In the genomic region with DNA sequence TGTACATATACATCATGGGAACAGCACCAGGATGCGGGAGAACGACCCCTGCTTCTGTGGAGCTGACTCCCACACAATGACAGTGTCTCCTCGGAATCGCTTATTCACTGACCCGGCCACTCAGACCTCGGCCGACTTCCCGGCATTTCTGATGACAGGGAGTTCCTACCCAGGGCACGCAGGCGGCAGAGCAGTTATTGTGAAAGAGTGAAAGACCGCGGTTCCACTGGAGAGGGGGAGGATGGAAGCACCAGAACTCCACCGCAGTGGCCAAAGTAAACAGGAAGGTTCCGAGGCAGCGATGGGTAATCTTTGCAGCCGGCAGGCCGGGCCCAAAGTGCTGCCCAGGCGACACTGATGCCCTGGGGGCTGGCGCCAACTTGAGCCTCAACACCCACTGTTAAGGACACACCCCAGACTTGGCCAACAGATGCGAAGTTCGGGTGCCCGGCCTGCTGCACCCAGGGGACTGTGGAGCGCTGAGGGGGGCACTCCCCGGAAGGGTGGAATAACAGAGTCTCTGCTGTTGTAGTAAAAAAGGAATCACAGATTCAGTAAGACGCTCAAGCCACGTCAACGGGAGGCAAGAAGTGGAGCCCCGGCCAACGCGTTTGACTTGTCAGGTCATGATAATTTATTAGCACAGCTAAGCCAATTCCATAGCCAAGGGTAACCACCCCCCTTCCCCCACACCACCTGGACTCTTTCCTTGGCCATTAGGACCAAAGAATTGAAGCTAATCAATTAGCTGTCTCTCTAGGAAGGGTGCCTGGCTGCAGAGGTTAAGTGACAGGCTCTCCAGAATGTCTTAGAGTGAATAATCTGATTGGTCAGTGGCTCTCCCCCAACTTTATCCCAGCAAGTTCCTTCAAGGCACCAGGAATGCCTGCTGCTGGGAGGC, we compare ENCODE assay signal across 1 cellular context.
A peak's percentile ranks its signal among the peaks of the same experiment; 100 is the strongest.
TF ChIP-seq lines count a peak whose summit lies in the region.

No MANE protein-coding gene starts in this region.

TF ChIP-seq in HepG2, 621 proteins besides CTCF, POLR2A, EP300 and RAD21 (continued from another document and continues in another):
- TF ChIP-seq, protein P1, sequence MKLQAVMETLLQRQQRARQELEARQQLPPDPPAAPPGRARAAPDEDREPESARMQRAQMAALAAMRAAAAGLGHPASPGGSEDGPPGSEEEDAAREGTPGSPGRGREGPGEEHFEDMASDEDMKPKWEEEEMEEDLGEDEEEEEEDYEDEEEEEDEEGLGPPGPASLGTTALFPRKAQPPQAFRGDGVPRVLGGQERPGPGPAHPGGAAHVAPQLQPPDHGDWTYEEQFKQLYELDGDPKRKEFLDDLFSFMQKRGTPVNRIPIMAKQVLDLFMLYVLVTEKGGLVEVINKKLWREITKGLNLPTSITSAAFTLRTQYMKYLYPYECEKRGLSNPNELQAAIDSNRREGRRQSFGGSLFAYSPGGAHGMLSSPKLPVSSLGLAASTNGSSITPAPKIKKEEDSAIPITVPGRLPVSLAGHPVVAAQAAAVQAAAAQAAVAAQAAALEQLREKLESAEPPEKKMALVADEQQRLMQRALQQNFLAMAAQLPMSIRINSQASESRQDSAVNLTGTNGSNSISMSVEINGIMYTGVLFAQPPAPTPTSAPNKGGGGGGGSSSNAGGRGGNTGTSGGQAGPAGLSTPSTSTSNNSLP (IDR thresholded peaks at IDR 0.05; ENCODE audit: low read depth, low read length) = no peak
- TF ChIP-seq SNAI1 (CRISPR knock-in tag; IDR thresholded peaks at IDR 0.05; ENCODE audit: borderline replicate concordance) = no peak
- TF ChIP-seq ZNF350 (CRISPR knock-in tag; IDR thresholded peaks at IDR 0.05; ENCODE audit: borderline replicate concordance, low read depth) = peak; percentile 91
- no peak for TF ChIP-seq HMGA1 (CRISPR knock-in tag; conservative IDR thresholded peaks at IDR 0.05)
- TF ChIP-seq PITX1 (CRISPR knock-in tag; IDR thresholded peaks at IDR 0.05) = no peak
- peak; percentile 68 for TF ChIP-seq HDAC2 (CRISPR knock-in tag; IDR thresholded peaks at IDR 0.05)
- no peak for TF ChIP-seq CENPT (CRISPR knock-in tag; IDR thresholded peaks at IDR 0.05; ENCODE audit: low read depth)
- TF ChIP-seq, protein P2, sequence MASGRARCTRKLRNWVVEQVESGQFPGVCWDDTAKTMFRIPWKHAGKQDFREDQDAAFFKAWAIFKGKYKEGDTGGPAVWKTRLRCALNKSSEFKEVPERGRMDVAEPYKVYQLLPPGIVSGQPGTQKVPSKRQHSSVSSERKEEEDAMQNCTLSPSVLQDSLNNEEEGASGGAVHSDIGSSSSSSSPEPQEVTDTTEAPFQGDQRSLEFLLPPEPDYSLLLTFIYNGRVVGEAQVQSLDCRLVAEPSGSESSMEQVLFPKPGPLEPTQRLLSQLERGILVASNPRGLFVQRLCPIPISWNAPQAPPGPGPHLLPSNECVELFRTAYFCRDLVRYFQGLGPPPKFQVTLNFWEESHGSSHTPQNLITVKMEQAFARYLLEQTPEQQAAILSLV (CRISPR knock-in tag; IDR thresholded peaks at IDR 0.05; ENCODE audit: borderline replicate concordance) = peak; percentile 71; the same call in 1 of the 2 replicates
- TF ChIP-seq ZNF614 (CRISPR knock-in tag; IDR thresholded peaks at IDR 0.05; ENCODE audit: borderline replicate concordance) = peak; percentile 94
- TF ChIP-seq YEATS2 (CRISPR knock-in tag; IDR thresholded peaks at IDR 0.05; ENCODE audit: borderline replicate concordance) = peak; percentile 64; the same call in 1 of the 2 replicates
- TF ChIP-seq ZFP62 (CRISPR knock-in tag; IDR thresholded peaks at IDR 0.05) = no peak
- no peak for TF ChIP-seq ZNF577 (CRISPR knock-in tag; IDR thresholded peaks at IDR 0.05; ENCODE audit: borderline replicate concordance, low read depth)
- TF ChIP-seq SALL2 (CRISPR knock-in tag; IDR thresholded peaks at IDR 0.05) = no peak
- TF ChIP-seq JUN (CRISPR knock-in tag; IDR thresholded peaks at IDR 0.05) = no peak
- TF ChIP-seq, protein P3, sequence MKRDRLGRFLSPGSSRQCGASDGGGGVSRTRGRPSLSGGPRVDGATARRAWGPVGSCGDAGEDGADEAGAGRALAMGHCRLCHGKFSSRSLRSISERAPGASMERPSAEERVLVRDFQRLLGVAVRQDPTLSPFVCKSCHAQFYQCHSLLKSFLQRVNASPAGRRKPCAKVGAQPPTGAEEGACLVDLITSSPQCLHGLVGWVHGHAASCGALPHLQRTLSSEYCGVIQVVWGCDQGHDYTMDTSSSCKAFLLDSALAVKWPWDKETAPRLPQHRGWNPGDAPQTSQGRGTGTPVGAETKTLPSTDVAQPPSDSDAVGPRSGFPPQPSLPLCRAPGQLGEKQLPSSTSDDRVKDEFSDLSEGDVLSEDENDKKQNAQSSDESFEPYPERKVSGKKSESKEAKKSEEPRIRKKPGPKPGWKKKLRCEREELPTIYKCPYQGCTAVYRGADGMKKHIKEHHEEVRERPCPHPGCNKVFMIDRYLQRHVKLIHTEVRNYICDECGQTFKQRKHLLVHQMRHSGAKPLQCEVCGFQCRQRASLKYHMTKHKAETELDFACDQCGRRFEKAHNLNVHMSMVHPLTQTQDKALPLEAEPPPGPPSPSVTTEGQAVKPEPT (CRISPR knock-in tag; IDR thresholded peaks at IDR 0.05; ENCODE audit: low read depth) = 0 out of 2 replicates have a peak, but pooled peaks have one; percentile 71
- no peak for TF ChIP-seq HOXD1 (CRISPR knock-in tag; IDR thresholded peaks at IDR 0.05)
- TF ChIP-seq ZNF501 (CRISPR knock-in tag; IDR thresholded peaks at IDR 0.05) = no peak; the same call in 1 of the 2 replicates
- TF ChIP-seq ZNF761 (CRISPR knock-in tag; conservative IDR thresholded peaks at IDR 0.05) = no peak
- TF ChIP-seq ZNF207 (IDR thresholded peaks at IDR 0.05; ENCODE audit: borderline replicate concordance) = no peak
- TF ChIP-seq IKZF4 (CRISPR knock-in tag; IDR thresholded peaks at IDR 0.05; ENCODE audit: borderline replicate concordance, low read depth, not compliant biosample characterization) = no peak
- TF ChIP-seq TMF1 (CRISPR knock-in tag; IDR thresholded peaks at IDR 0.05; ENCODE audit: low read depth) = no peak
- TF ChIP-seq, protein P4, sequence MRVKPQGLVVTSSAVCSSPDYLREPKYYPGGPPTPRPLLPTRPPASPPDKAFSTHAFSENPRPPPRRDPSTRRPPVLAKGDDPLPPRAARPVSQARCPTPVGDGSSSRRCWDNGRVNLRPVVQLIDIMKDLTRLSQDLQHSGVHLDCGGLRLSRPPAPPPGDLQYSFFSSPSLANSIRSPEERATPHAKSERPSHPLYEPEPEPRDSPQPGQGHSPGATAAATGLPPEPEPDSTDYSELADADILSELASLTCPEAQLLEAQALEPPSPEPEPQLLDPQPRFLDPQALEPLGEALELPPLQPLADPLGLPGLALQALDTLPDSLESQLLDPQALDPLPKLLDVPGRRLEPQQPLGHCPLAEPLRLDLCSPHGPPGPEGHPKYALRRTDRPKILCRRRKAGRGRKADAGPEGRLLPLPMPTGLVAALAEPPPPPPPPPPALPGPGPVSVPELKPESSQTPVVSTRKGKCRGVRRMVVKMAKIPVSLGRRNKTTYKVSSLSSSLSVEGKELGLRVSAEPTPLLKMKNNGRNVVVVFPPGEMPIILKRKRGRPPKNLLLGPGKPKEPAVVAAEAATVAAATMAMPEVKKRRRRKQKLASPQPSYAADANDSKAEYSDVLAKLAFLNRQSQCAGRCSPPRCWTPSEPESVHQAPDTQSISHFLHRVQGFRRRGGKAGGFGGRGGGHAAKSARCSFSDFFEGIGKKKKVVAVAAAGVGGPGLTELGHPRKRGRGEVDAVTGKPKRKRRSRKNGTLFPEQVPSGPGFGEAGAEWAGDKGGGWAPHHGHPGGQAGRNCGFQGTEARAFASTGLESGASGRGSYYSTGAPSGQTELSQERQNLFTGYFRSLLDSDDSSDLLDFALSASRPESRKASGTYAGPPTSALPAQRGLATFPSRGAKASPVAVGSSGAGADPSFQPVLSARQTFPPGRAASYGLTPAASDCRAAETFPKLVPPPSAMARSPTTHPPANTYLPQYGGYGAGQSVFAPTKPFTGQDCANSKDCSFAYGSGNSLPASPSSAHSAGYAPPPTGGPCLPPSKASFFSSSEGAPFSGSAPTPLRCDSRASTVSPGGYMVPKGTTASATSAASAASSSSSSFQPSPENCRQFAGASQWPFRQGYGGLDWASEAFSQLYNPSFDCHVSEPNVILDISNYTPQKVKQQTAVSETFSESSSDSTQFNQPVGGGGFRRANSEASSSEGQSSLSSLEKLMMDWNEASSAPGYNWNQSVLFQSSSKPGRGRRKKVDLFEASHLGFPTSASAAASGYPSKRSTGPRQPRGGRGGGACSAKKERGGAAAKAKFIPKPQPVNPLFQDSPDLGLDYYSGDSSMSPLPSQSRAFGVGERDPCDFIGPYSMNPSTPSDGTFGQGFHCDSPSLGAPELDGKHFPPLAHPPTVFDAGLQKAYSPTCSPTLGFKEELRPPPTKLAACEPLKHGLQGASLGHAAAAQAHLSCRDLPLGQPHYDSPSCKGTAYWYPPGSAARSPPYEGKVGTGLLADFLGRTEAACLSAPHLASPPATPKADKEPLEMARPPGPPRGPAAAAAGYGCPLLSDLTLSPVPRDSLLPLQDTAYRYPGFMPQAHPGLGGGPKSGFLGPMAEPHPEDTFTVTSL (CRISPR knock-in tag; IDR thresholded peaks at IDR 0.05; ENCODE audit: borderline replicate concordance) = no peak; the same call in 1 of the 2 replicates
- TF ChIP-seq MXD4 (CRISPR knock-in tag; IDR thresholded peaks at IDR 0.05) = no peak
- peak; percentile 56; the same call in 1 of the 2 replicates for TF ChIP-seq ERF (CRISPR knock-in tag; IDR thresholded peaks at IDR 0.05)
- no peak for TF ChIP-seq ZNF556 (CRISPR knock-in tag; IDR thresholded peaks at IDR 0.05; ENCODE audit: borderline replicate concordance)
- TF ChIP-seq, protein P5, sequence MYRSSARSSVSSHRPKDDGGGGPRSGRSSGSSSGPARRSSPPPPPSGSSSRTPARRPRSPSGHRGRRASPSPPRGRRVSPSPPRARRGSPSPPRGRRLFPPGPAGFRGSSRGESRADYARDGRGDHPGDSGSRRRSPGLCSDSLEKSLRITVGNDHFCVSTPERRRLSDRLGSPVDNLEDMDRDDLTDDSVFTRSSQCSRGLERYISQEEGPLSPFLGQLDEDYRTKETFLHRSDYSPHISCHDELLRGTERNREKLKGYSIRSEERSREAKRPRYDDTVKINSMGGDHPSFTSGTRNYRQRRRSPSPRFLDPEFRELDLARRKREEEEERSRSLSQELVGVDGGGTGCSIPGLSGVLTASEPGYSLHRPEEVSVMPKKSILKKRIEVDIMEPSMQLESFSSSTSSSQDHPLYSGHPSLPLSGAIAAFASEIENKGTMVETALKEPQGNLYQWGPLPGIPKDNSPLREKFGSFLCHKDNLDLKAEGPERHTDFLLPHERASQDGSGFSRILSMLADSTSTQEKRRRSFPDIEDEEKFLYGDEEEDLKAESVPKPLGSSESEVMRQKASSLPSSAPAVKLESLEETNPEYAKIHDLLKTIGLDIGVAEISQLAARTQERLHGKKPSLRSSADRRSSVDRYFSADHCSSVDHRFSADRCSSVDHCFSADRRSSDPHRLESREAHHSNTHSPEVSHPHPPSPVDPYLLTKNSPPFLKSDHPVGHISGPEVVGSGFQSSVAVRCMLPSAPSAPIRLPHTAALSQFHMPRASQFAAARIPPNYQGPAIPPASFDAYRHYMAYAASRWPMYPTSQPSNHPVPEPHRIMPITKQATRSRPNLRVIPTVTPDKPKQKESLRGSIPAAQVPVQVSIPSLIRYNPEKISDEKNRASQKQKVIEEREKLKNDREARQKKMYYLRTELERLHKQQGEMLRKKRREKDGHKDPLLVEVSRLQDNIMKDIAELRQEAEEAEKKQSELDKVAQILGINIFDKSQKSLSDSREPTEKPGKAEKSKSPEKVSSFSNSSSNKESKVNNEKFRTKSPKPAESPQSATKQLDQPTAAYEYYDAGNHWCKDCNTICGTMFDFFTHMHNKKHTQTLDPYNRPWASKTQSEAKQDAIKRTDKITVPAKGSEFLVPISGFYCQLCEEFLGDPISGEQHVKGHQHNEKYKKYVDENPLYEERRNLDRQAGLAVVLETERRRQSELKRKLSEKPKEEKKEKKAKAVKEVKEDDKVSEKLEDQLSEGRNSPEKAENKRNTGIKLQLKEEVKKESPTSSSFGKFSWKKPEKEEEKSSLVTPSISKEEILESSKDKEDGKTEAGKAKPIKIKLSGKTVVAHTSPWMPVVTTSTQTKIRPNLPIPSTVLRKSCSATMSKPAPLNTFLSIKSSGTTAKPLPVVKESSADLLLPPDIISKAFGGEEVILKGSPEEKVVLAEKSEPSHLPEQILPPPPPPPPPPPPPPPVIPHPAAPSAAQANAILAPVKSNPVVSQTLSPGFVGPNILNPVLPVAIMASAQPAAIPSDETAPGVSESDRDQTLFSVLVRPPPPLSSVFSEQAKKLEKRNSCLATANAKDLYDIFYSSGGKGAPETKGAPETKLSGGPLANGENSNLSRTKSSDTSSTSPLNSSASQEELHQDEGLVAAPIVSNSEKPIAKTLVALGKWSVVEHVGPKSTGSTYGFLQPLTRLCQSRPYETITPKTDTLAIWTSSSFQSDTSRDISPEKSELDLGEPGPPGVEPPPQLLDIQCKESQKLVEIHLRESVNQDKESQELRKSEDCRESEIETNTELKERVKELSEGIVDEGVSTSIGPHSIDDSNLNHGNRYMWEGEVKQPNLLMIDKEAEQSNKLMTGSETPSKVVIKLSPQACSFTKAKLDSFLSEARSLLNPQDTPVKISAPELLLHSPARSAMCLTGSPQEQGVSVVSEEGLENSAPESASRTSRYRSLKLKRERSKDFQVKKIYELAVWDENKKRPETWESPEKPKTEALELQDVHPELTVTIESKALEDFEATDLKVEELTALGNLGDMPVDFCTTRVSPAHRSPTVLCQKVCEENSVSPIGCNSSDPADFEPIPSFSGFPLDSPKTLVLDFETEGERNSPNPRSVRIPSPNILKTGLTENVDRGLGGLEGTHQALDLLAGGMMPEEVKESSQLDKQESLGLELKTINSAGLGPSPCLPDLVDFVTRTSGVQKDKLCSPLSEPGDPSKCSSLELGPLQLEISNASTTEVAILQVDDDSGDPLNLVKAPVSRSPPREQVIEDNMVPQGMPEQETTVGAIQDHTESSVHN (CRISPR knock-in tag; IDR thresholded peaks at IDR 0.05) = no peak
- TF ChIP-seq CAMTA2 (CRISPR knock-in tag; IDR thresholded peaks at IDR 0.05; ENCODE audit: borderline replicate concordance) = no peak
- no peak for TF ChIP-seq HES4 (CRISPR knock-in tag; IDR thresholded peaks at IDR 0.05; ENCODE audit: borderline replicate concordance)
- TF ChIP-seq ZNF10 (CRISPR knock-in tag; IDR thresholded peaks at IDR 0.05; ENCODE audit: borderline replicate concordance, low read depth) = no peak
- TF ChIP-seq FOXK2 (IDR thresholded peaks at IDR 0.05) = peak; percentile 56; the same call in 1 of the 2 replicates
- no peak for TF ChIP-seq NFYB (CRISPR knock-in tag; IDR thresholded peaks at IDR 0.05)
- TF ChIP-seq, protein P6, sequence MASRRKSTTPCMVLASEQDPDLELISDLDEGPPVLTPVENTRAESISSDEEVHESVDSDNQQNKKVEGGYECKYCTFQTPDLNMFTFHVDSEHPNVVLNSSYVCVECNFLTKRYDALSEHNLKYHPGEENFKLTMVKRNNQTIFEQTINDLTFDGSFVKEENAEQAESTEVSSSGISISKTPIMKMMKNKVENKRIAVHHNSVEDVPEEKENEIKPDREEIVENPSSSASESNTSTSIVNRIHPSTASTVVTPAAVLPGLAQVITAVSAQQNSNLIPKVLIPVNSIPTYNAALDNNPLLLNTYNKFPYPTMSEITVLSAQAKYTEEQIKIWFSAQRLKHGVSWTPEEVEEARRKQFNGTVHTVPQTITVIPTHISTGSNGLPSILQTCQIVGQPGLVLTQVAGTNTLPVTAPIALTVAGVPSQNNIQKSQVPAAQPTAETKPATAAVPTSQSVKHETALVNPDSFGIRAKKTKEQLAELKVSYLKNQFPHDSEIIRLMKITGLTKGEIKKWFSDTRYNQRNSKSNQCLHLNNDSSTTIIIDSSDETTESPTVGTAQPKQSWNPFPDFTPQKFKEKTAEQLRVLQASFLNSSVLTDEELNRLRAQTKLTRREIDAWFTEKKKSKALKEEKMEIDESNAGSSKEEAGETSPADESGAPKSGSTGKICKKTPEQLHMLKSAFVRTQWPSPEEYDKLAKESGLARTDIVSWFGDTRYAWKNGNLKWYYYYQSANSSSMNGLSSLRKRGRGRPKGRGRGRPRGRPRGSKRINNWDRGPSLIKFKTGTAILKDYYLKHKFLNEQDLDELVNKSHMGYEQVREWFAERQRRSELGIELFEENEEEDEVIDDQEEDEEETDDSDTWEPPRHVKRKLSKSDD (CRISPR knock-in tag; IDR thresholded peaks at IDR 0.05; ENCODE audit: low read depth) = no peak
